In genomic region chr14:47439953-47440352, GRCh38 we compare ENCODE assay signal across 17 cellular contexts.
"Had no signal": no experiment of that assay in that cellular context is flagged by ENCODE, and none has a peak within 500 bp of the region (broad histone marks: within the 10 kb centered on the region; RNA-seq: fewer than 3 reads in every experiment).

No MANE protein-coding gene starts in this region.

- H3K27me3 Mint-ChIP-seq: memory B cell; natural killer cell treated with Interleukin-12 subunit alpha and Interleukin-12 subunit beta and Interleukin-15 and Interleukin-18, amount 100 ng/mL, for 72 hours; type B pancreatic cell had no signal

- FAIRE-seq: keratinocyte had no signal

- H3K27ac Mint-ChIP-seq: memory B cell; natural killer cell treated with Interleukin-12 subunit alpha and Interleukin-12 subunit beta and Interleukin-15 and Interleukin-18, amount 100 ng/mL, for 72 hours; type B pancreatic cell had no signal

- H3K4me3 Mint-ChIP-seq: memory B cell; natural killer cell treated with Interleukin-12 subunit alpha and Interleukin-12 subunit beta and Interleukin-15 and Interleukin-18, amount 100 ng/mL, for 72 hours; type B pancreatic cell had no signal

- H3K27ac ChIP-seq: epithelial cell of prostate, esophagus muscularis mucosa, gastroesophageal sphincter, left ventricle myocardium inferior, lower lobe of right lung, sigmoid colon, skin epidermis, vagina had no signal

- DNase-seq: effector memory CD4-positive, alpha-beta T cell; foreskin fibroblast; left ventricle myocardium inferior; lower lobe of right lung; midbrain; posterior cingulate gyrus; sigmoid colon; stimulated activated naive CD4-positive, alpha-beta T cell had no signal

- H3K4me1 Mint-ChIP-seq: memory B cell had no signal

- H3K36me3 ChIP-seq: esophagus muscularis mucosa, gastroesophageal sphincter, left ventricle myocardium inferior, lower lobe of right lung, sigmoid colon, vagina had no signal

- ATAC-seq: gastroesophageal sphincter; lower lobe of right lung; natural killer cell treated with Interleukin-12 subunit alpha and Interleukin-12 subunit beta and Interleukin-15 and Interleukin-18, amount 100 ng/mL, for 72 hours had no signal

- H3K4me1 ChIP-seq: left ventricle myocardium inferior, lower lobe of right lung, vagina had no signal

- H3K36me3 Mint-ChIP-seq: memory B cell, type B pancreatic cell had no signal

- H3K4me3 ChIP-seq: esophagus muscularis mucosa, gastroesophageal sphincter, left ventricle myocardium inferior, lower lobe of right lung, sigmoid colon, skin epidermis, vagina had no signal

- H3K27me3 ChIP-seq: esophagus muscularis mucosa, gastroesophageal sphincter, sigmoid colon, vagina had no signal

- H3K9me3 Mint-ChIP-seq: type B pancreatic cell had no signal

- H3K9me3 ChIP-seq: esophagus muscularis mucosa, gastroesophageal sphincter, left ventricle myocardium inferior, lower lobe of right lung, sigmoid colon, vagina had no signal
